In the genomic region with DNA sequence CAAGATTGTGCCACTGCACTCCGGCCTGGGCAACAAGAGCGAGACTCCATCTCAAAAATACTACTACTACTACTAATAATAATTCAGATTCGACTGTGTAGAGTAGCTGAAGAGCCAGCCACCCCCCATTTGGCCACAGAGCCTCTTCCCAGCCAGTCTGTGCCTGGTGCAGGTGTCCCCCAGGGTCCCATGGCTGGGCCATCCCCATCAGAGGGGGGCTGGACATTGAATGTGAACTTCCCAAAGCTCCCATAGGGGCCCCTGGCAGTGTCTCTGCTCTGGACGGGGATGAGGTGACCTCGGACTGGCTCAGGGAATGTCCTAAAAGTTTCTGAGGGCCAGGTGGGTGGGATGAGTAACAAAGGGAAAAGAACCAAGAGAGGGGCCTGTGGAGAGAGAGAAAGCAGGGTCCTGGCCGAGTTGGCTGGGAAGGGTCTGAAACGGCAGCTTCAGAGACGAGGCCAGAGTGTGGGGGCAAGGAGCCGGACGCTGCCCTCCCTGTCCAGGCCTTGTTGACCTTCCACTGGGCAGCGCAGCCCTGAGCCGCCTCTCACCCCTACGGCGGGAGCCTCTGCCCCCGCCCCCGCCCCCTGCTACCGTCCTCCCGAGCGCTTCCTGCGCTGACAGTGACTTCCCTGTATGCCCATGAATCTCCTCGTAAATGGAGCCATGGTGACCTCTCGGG, we compare ENCODE assay signal across 31 cellular contexts.
"Had no signal": no experiment of that assay in that cellular context is flagged by ENCODE, and none has a peak within 500 bp of the region (broad histone marks: within the 10 kb centered on the region; RNA-seq: fewer than 3 reads in every experiment).

No MANE protein-coding gene starts in this region.

- H3K4me1 ChIP-seq: gastroesophageal sphincter, sigmoid colon, upper lobe of left lung had no signal

- H3K36me3 Mint-ChIP-seq: activated naive CD4-positive, alpha-beta T cell treated with anti-CD3 and anti-CD28 coated beads, Interleukin-2, amount 50 U/mL, for 72 hours; natural killer cell treated with Interleukin-12 subunit alpha and Interleukin-12 subunit beta and Interleukin-15 and Interleukin-18, amount 100 ng/mL, for 72 hours; stimulated activated naive B cell treated with anti-CD40 and anti-IgM and Interleukin-4, amounts not matched to agents 10 μg/mL and 1 μg/mL and 100 μg/mL, for 72 hours had no signal

- H3K27me3 ChIP-seq: adrenal gland, body of pancreas, dorsolateral prefrontal cortex, neutrophil, sigmoid colon, stomach, thyroid gland, upper lobe of left lung had no signal

- DNase-seq: activated CD4-positive, alpha-beta T cell treated with anti-CD3 and anti-CD28 coated beads for 36 hours; activated CD4-positive, CD25-positive, alpha-beta regulatory T cell; activated naive CD4-positive, alpha-beta T cell; activated T-cell treated with anti-CD3 and anti-CD28 coated beads for 4 hours; activated T-cell treated with anti-CD3 and anti-CD28 coated beads, Interleukin-2, amount 50 U/mL, for 72 hours; adrenal gland; aorta; body of pancreas; cerebellar nuclear complex; dorsolateral prefrontal cortex; effector memory CD4-positive, alpha-beta T cell; erythroblast; mesenchymal stem cell; sigmoid colon; small intestine; stimulated activated CD4-positive, alpha-beta T cell treated with anti-CD3 and anti-CD28 coated beads, Interleukin-1b, Interleukin-23, amount 100 ng/mL, for 48 hours; stimulated activated CD4-positive, alpha-beta T cell treated with anti-CD3 and anti-CD28 coated beads, Interleukin-4, amount 100 ng/mL, for 4 hours; stimulated activated CD8-positive, alpha-beta memory T cell treated with anti-CD3 and anti-CD28 coated beads, Interleukin-4, amount 100 ng/mL, for 48 hours; stimulated activated naive B cell treated with anti-CD40 and anti-IgM and Interleukin-4, amounts not matched to agents 10 μg/mL and 1 μg/mL and 100 μg/mL, for 72 hours; stomach; SW 1271; T1000; thyroid gland; upper lobe of left lung had no signal

- H3K9me3 ChIP-seq: adrenal gland, body of pancreas, gastroesophageal sphincter, neutrophil, sigmoid colon, stomach, thyroid gland, upper lobe of left lung had no signal

- H3K27ac ChIP-seq: body of pancreas, coronary artery, gastroesophageal sphincter, neutrophil, sigmoid colon, SK-N-MC, stomach, thyroid gland, upper lobe of left lung had no signal

- H3K9me3 Mint-ChIP-seq: activated naive CD4-positive, alpha-beta T cell treated with anti-CD3 and anti-CD28 coated beads, Interleukin-2, amount 50 U/mL, for 72 hours; activated T-cell treated with anti-CD3 and anti-CD28 coated beads, Interleukin-2, amount 50 U/mL, for 72 hours; natural killer cell treated with Interleukin-12 subunit alpha and Interleukin-12 subunit beta and Interleukin-15 and Interleukin-18, amount 100 ng/mL, for 72 hours; stimulated activated naive B cell treated with anti-CD40 and anti-IgM and Interleukin-4, amounts not matched to agents 10 μg/mL and 1 μg/mL and 100 μg/mL, for 72 hours; T-helper 1 cell treated with Interleukin-12 subunit alpha and Interleukin-12 subunit beta and Interleukin-4 antibody, amounts not matched to agents 30 μg/mL and 1 μg/mL, for 36 hours had no signal

- H3K4me3 Mint-ChIP-seq: activated CD4-positive, alpha-beta T cell treated with anti-CD3 and anti-CD28 coated beads for 36 hours; activated T-cell treated with anti-CD3 and anti-CD28 coated beads, Interleukin-2, amount 50 U/mL, for 72 hours; natural killer cell treated with Interleukin-12 subunit alpha and Interleukin-12 subunit beta and Interleukin-15 and Interleukin-18, amount 100 ng/mL, for 72 hours; stimulated activated naive B cell treated with anti-CD40 and anti-IgM and Interleukin-4, amounts not matched to agents 10 μg/mL and 1 μg/mL and 100 μg/mL, for 72 hours; T-helper 1 cell treated with Interleukin-12 subunit alpha and Interleukin-12 subunit beta and Interleukin-4 antibody, amounts not matched to agents 30 μg/mL and 1 μg/mL, for 36 hours had no signal

- H3K36me3 ChIP-seq: adrenal gland, gastroesophageal sphincter, neutrophil, sigmoid colon, stomach, thyroid gland, upper lobe of left lung had no signal

- H3K27me3 Mint-ChIP-seq: activated CD4-positive, alpha-beta T cell treated with anti-CD3 and anti-CD28 coated beads for 36 hours had no signal

- H3K27ac Mint-ChIP-seq: activated CD4-positive, alpha-beta T cell treated with anti-CD3 and anti-CD28 coated beads for 36 hours; activated naive CD4-positive, alpha-beta T cell treated with anti-CD3 and anti-CD28 coated beads, Interleukin-2, amount 50 U/mL, for 72 hours; activated T-cell treated with anti-CD3 and anti-CD28 coated beads, Interleukin-2, amount 50 U/mL, for 72 hours; natural killer cell treated with Interleukin-12 subunit alpha and Interleukin-12 subunit beta and Interleukin-15 and Interleukin-18, amount 100 ng/mL, for 72 hours; stimulated activated naive B cell treated with anti-CD40 and anti-IgM and Interleukin-4, amounts not matched to agents 10 μg/mL and 1 μg/mL and 100 μg/mL, for 72 hours; T-helper 1 cell treated with Interleukin-12 subunit alpha and Interleukin-12 subunit beta and Interleukin-4 antibody, amounts not matched to agents 30 μg/mL and 1 μg/mL, for 36 hours had no signal

- ATAC-seq: activated CD4-positive, alpha-beta T cell treated with anti-CD3 and anti-CD28 coated beads for 36 hours; activated naive CD4-positive, alpha-beta T cell treated with anti-CD3 and anti-CD28 coated beads, Interleukin-2, amount 50 U/mL, for 72 hours; activated T-cell treated with anti-CD3 and anti-CD28 coated beads, Interleukin-2, amount 50 U/mL, for 72 hours; body of pancreas; gastroesophageal sphincter; stimulated activated naive B cell treated with anti-CD40 and anti-IgM and Interleukin-4, amounts not matched to agents 10 μg/mL and 1 μg/mL and 100 μg/mL, for 72 hours had no signal

- H3K4me3 ChIP-seq: adrenal gland, body of pancreas, coronary artery, dorsolateral prefrontal cortex, gastroesophageal sphincter, sigmoid colon, SK-N-MC, stomach, thyroid gland, upper lobe of left lung had no signal
